18 cellular contexts compared by ENCODE assay signal in genomic region chr11:30789270-30789669, GRCh38.
DNase-seq lines count a peak whose midpoint lies in the region; ATAC-seq and TF ChIP-seq lines count a peak whose summit lies in the region.
"Had no signal": no experiment of that assay in that cellular context is flagged by ENCODE, and none has a peak within 500 bp of the region (broad histone marks: within the 10 kb centered on the region; RNA-seq: fewer than 3 reads in every experiment).

No MANE protein-coding gene starts in this region.

- no peak for TF ChIP-seq CTCF in A673 (conservative IDR thresholded peaks at IDR 0.05; ENCODE audit: low read depth, low read length)
- no peak for TF ChIP-seq CTCF in ascending aorta (IDR thresholded peaks at IDR 0.05)

- POLR2A ChIA-PET in A673 (lab: Charles Lee; ENCODE audit: low non-redundant PET), result no interaction called here

- H3K4me1 ChIP-seq in A673 (ENCODE audit: insufficient read depth, low read length, poor library complexity, severe bottlenecking), result peaks cover 13% of the 10 kb centered on the region
- H3K4me1 ChIP-seq in ascending aorta, result peaks cover 0 to 4% of the 10 kb centered on the region in 2 donors
- H3K4me1 ChIP-seq: A549 had no signal

- no peaks in the 10 kb centered on the region for H3K9me3 ChIP-seq in A673 (ENCODE audit: low read depth, low read length, poor library complexity, severe bottlenecking)
- peaks cover 0 to 3% of the 10 kb centered on the region in 2 donors for H3K9me3 ChIP-seq in ascending aorta
- H3K9me3 ChIP-seq: A549 had no signal

- H3K4me3 ChIP-seq in A673 (ENCODE audit: low read depth, low read length, poor library complexity, severe bottlenecking), result no peak overlapping the region
- no peak overlapping the region for H3K4me3 ChIP-seq in ascending aorta
- H3K4me3 ChIP-seq: A549 had no signal

- H3K27me3 ChIP-seq in A673 (replicated peaks; ENCODE audit: insufficient read depth, low read depth, low read length, poor library complexity) (no peaks in the 10 kb centered on the region), ascending aorta (no peaks in the 10 kb centered on the region)

- H3K36me3 ChIP-seq in A673 (ENCODE audit: insufficient read depth, low read length, poor library complexity, severe bottlenecking) (no peaks in the 10 kb centered on the region), ascending aorta (no peaks in the 10 kb centered on the region)

- DNase-seq in A673 (ENCODE audit: low spot score) (peak; percentile 96), HS-5 (ENCODE audit: low read depth) (peak; percentile 64), ascending aorta (ENCODE audit: low spot score in 2 of 2) (no peak), iris pigment epithelial cell (ENCODE audit: low read depth) (peak; percentile 53), HUDEP-2 (lab: John Stamatoyannopoulos, UW; ENCODE audit: unreplicated experiment in 76 of 76) (no peak), NCI-H187 (lab: John Stamatoyannopoulos, UW) (no peak)
- no peak for DNase-seq in stimulated activated CD8-positive, alpha-beta memory T cell treated with anti-CD3 and anti-CD28 coated beads, Interleukin-4, amount 100 ng/mL, for 48 hours
- DNase-seq: activated CD4-positive, alpha-beta T cell treated with anti-CD3 and anti-CD28 coated beads for 4 hours; EL; head of caudate nucleus; mesendoderm; NCI-H1417; NCI-H2171 treated with DMSO at 0.1 percent for 48 hours; NCI-H82; right cardiac atrium; stimulated activated naive CD8-positive, alpha-beta T cell treated with anti-CD3 and anti-CD28 coated beads, Interleukin-15, amount 100 ng/mL, for 72 hours had no signal

- CTCF ChIA-PET in A673 (lab: Charles Lee), result no interaction called here

- no peak overlapping the region for H3K27ac ChIP-seq in A673 (ENCODE audit: low read depth, low read length, poor library complexity, severe bottlenecking)
- peak overlapping the region; percentile 18 to 39 for H3K27ac ChIP-seq in ascending aorta
- H3K27ac ChIP-seq: A549 had no signal

- no peak for ATAC-seq in GM19328 (IDR thresholded peaks at IDR 0.05; ENCODE audit: unreplicated experiment)
- ATAC-seq: A549; right cardiac atrium; stimulated activated naive CD8-positive, alpha-beta T cell treated with anti-CD3 and anti-CD28 coated beads, Interleukin-15, amount 100 ng/mL, for 72 hours had no signal

- no TSS peak for BruUV-seq in A673 (replicated peaks; lab: Mats Ljungman, UMichigan)

- intact Hi-C loops in A673 (cut with micrococcal nuclease; ENCODE audit: unreplicated experiment), result no loop called here
- intact Hi-C loops in ascending aorta (cut with DNase I), result no loop called here

Comparison
In these comparisons a context has a peak if more than half of its experiments do, and no peak if none do; other contexts are left out.
1. DNase-seq: peak in A673 (single experiment), HS-5 (single experiment) and iris pigment epithelial cell (single experiment); none in ascending aorta (0 of 2), HUDEP-2 (0 of 76), NCI-H187 (0 of 2) and stimulated activated CD8-positive, alpha-beta memory T cell treated with anti-CD3 and anti-CD28 coated beads, Interleukin-4, amount 100 ng/mL, for 48 hours (single experiment).